In genomic region chr6:104632565-104632964, GRCh38 we compare ENCODE assay signal across 26 cellular contexts.
"Had no signal": no experiment of that assay in that cellular context is flagged by ENCODE, and none has a peak within 500 bp of the region (broad histone marks: within the 10 kb centered on the region; RNA-seq: fewer than 3 reads in every experiment).

No MANE protein-coding gene starts in this region.

- H3K27ac ChIP-seq: adrenal gland, SK-N-MC had no signal

- H3K27me3 ChIP-seq: adrenal gland had no signal

- H3K36me3 ChIP-seq: adrenal gland had no signal

- H3K4me1 ChIP-seq: adrenal gland had no signal

- H3K9me3 ChIP-seq: adrenal gland had no signal

- H3K4me3 ChIP-seq: adrenal gland, K562, SK-N-MC had no signal

- DNase-seq: activated CD4-positive, alpha-beta T cell treated with anti-CD3 and anti-CD28 coated beads for 4 hours; activated CD8-positive, alpha-beta memory T cell treated with anti-CD3 and anti-CD28 coated beads, Interleukin-2, amount 50 U/mL, for 4 hours; activated CD8-positive, alpha-beta T cell treated with anti-CD3 and anti-CD28 coated beads for 36 hours; activated naive CD4-positive, alpha-beta T cell treated with anti-CD3 and anti-CD28 coated beads, Interleukin-2, amount 50 U/mL, for 16 hours; activated naive CD8-positive, alpha-beta T cell treated with anti-CD3 and anti-CD28 coated beads, Interleukin-2, amount 10 ng/mL, durations not matched to agents 7 days and 5 days; activated T-cell treated with anti-CD3 and anti-CD28 coated beads, Interleukin-2, amount 50 U/mL, for 72 hours; adrenal gland; anterior cingulate cortex; central memory CD4-positive, alpha-beta T cell; Karpas-422; NCI-H146; NCI-H187 treated with DMSO at 0.1 percent for 48 hours; NCI-H2081 treated with DMSO at 0.1 percent for 48 hours; NCI-H2171; NCI-H2227 treated with DMSO at 0.1 percent for 48 hours; NCI-H446 treated with DMSO at 0.1 percent for 48 hours; NCI-H524 treated with DMSO at 0.1 percent for 48 hours; NCI-H82; T-cell; T-helper 2 cell; T1000 had no signal

- ATAC-seq: activated CD4-positive, CD25-positive, alpha-beta regulatory T cell treated with anti-CD3 and anti-CD28 coated beads, Interleukin-2, amount 50 U/mL, for 24 hours; activated CD8-positive, alpha-beta T cell treated with anti-CD3 and anti-CD28 coated beads for 36 hours; activated T-cell treated with anti-CD3 and anti-CD28 coated beads, Interleukin-2, amount 50 U/mL, for 72 hours; K562; Right ventricle myocardium inferior; T-cell had no signal

- FAIRE-seq: bronchial epithelial cell, K562 had no signal
